ENCODE assay signal across 2 cellular contexts in the genomic region with DNA sequence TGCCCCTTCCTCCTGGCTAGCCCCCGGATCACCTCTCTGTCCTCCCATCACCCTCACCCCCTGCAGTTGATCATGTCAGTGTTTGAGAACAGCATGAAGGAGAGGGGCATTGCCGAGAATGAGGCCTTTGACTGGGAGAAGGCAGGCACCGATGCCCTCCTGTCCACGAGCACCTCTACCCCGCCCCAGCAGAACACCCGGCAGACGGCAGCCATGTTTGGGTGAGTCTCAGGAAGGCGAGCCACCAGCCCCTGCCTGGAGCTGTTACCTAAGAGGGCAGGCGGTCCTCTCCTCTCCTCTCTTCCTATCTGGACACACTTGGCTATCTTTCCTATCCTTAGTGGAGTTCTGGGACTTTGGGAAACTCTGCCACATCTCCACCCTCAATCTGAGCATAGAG.
TF ChIP-seq lines count a peak whose summit lies in the region.

No MANE protein-coding gene starts in this region.

TF ChIP-seq in GM23338, 12 proteins besides CTCF, POLR2A, EP300 and RAD21 (continued from another document):
- TF ChIP-seq, protein P1, sequence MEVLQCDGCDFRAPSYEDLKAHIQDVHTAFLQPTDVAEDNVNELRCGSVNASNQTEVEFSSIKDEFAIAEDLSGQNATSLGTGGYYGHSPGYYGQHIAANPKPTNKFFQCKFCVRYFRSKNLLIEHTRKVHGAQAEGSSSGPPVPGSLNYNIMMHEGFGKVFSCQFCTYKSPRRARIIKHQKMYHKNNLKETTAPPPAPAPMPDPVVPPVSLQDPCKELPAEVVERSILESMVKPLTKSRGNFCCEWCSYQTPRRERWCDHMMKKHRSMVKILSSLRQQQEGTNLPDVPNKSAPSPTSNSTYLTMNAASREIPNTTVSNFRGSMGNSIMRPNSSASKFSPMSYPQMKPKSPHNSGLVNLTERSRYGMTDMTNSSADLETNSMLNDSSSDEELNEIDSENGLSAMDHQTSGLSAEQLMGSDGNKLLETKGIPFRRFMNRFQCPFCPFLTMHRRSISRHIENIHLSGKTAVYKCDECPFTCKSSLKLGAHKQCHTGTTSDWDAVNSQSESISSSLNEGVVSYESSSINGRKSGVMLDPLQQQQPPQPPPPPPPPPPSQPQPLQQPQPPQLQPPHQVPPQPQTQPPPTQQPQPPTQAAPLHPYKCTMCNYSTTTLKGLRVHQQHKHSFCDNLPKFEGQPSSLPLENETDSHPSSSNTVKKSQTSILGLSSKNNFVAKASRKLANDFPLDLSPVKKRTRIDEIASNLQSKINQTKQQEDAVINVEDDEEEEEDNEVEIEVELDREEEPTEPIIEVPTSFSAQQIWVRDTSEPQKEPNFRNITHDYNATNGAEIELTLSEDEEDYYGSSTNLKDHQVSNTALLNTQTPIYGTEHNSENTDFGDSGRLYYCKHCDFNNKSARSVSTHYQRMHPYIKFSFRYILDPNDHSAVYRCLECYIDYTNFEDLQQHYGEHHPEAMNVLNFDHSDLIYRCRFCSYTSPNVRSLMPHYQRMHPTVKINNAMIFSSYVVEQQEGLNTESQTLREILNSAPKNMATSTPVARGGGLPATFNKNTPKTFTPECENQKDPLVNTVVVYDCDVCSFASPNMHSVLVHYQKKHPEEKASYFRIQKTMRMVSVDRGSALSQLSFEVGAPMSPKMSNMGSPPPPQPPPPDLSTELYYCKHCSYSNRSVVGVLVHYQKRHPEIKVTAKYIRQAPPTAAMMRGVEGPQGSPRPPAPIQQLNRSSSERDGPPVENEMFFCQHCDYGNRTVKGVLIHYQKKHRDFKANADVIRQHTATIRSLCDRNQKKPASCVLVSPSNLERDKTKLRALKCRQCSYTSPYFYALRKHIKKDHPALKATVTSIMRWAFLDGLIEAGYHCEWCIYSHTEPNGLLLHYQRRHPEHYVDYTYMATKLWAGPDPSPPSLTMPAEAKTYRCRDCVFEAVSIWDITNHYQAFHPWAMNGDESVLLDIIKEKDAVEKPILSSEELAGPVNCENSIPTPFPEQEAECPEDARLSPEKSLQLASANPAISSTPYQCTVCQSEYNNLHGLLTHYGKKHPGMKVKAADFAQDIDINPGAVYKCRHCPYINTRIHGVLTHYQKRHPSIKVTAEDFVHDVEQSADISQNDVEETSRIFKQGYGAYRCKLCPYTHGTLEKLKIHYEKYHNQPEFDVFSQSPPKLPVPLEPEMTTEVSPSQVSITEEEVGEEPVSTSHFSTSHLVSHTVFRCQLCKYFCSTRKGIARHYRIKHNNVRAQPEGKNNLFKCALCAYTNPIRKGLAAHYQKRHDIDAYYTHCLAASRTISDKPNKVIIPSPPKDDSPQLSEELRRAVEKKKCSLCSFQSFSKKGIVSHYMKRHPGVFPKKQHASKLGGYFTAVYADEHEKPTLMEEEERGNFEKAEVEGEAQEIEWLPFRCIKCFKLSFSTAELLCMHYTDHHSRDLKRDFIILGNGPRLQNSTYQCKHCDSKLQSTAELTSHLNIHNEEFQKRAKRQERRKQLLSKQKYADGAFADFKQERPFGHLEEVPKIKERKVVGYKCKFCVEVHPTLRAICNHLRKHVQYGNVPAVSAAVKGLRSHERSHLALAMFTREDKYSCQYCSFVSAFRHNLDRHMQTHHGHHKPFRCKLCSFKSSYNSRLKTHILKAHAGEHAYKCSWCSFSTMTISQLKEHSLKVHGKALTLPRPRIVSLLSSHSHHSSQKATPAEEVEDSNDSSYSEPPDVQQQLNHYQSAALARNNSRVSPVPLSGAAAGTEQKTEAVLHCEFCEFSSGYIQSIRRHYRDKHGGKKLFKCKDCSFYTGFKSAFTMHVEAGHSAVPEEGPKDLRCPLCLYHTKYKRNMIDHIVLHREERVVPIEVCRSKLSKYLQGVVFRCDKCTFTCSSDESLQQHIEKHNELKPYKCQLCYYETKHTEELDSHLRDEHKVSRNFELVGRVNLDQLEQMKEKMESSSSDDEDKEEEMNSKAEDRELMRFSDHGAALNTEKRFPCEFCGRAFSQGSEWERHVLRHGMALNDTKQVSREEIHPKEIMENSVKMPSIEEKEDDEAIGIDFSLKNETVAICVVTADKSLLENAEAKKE (CRISPR knock-in tag; IDR thresholded peaks at IDR 0.05), result no peak
- TF ChIP-seq STAT1 (IDR thresholded peaks at IDR 0.05; ENCODE audit: unreplicated experiment) (no peak), CREB1 (CRISPR knock-in tag; IDR thresholded peaks at IDR 0.05; ENCODE audit: low read depth) (no peak)

TF ChIP-seq in GM12891, 5 proteins besides CTCF, POLR2A, EP300 and RAD21 (continued from another document):
- TF ChIP-seq POU2F2 (IDR thresholded peaks at IDR 0.05; ENCODE audit: low read depth, low read length) (no peak), SPI1 (IDR thresholded peaks at IDR 0.05; ENCODE audit: low read depth, low read length) (no peak)
